13 cellular contexts compared by ENCODE assay signal in genomic region chr2:109437325-109438090, GRCh38.
DNase-seq lines count a peak whose midpoint lies in the region; TF ChIP-seq lines count a peak whose summit lies in the region.
"Had no signal": no experiment of that assay in that cellular context is flagged by ENCODE, and none has a peak within 500 bp of the region (broad histone marks: within the 10 kb centered on the region; RNA-seq: fewer than 3 reads in every experiment).

No MANE protein-coding gene starts in this region.

- 90 to 91% methylated on average over 15 of the region's 15 CpGs for WGBS in thyroid gland, 2 donors

- DNase-seq in DMS 273 treated with DMSO at 0.1 percent for 48 hours (lab: John Stamatoyannopoulos, UW) (peak; percentile 35), NCI-H345 treated with DMSO at 0.1 percent for 48 hours (lab: John Stamatoyannopoulos, UW; ENCODE audit: unreplicated experiment) (peak; percentile 55), coronary artery (ENCODE audit: low spot score) (no peak), A172 (ENCODE audit: low spot score) (no peak), NCI-H446 treated with DMSO at 0.1 percent for 48 hours (lab: John Stamatoyannopoulos, UW) (no peak), glutamatergic neuron (no peak), thyroid gland (no peak)
- DNase-seq: activated naive CD4-positive, alpha-beta T cell treated with anti-CD3 and anti-CD28 coated beads, Interleukin-2, amount 10 ng/mL, durations not matched to agents 7 days and 5 days; cerebellar nuclear complex; NCI-H1694; T-helper 9 cell had no signal

- H3K4me3 ChIP-seq in coronary artery (no peak overlapping the region), rectal smooth muscle tissue (ENCODE audit: low read length) (no peak overlapping the region), thyroid gland (replicated peaks in 1 of 3) (no peak overlapping the region)

- H3K9me3 ChIP-seq in thyroid gland = no peaks in the 10 kb centered on the region

- H3K27ac ChIP-seq in coronary artery = peak overlapping the region; percentile 91 to 99
- H3K27ac ChIP-seq in rectal smooth muscle tissue (ENCODE audit: low read depth, low read length) = peak overlapping the region; percentile 63
- peak overlapping the region in 1 of 3 donors; percentile 79 for H3K27ac ChIP-seq in thyroid gland

- TF ChIP-seq CTCF in coronary artery (IDR thresholded peaks at IDR 0.05) (no peak), glutamatergic neuron (IDR thresholded peaks at IDR 0.05; ENCODE audit: partially characterized antibody, unreplicated experiment) (no peak), thyroid gland (IDR thresholded peaks at IDR 0.05) (no peak)

- H3K27me3 Mint-ChIP-seq in glutamatergic neuron (ENCODE audit: unreplicated experiment) = no peaks in the 10 kb centered on the region

- no peak overlapping the region for H3K9ac ChIP-seq in rectal smooth muscle tissue (ENCODE audit: low read length)

- H3K27ac Mint-ChIP-seq in glutamatergic neuron (ENCODE audit: unreplicated experiment) = no peak overlapping the region
- H3K27ac Mint-ChIP-seq: activated naive CD4-positive, alpha-beta T cell treated with anti-CD3 and anti-CD28 coated beads, Interleukin-2, amount 10 ng/mL, durations not matched to agents 7 days and 5 days; natural killer cell treated with Interleukin-12 subunit alpha and Interleukin-12 subunit beta and Interleukin-15 and Interleukin-18, amount 100 ng/mL, for 72 hours had no signal

- H3K4me1 ChIP-seq in rectal smooth muscle tissue (ENCODE audit: control insufficient read depth, insufficient read depth, low read length) = peaks cover 2% of the 10 kb centered on the region
- H3K4me1 ChIP-seq in thyroid gland = peaks cover 8 to 13% of the 10 kb centered on the region in 2 donors

- peaks cover 18% of the 10 kb centered on the region for H3K36me3 Mint-ChIP-seq in glutamatergic neuron (ENCODE audit: unreplicated experiment)
- H3K36me3 Mint-ChIP-seq: activated naive CD4-positive, alpha-beta T cell treated with anti-CD3 and anti-CD28 coated beads, Interleukin-2, amount 10 ng/mL, durations not matched to agents 7 days and 5 days had no signal

- no peaks in the 10 kb centered on the region for H3K36me3 ChIP-seq in rectal smooth muscle tissue (ENCODE audit: control insufficient read depth, insufficient read depth, low read length)
- H3K36me3 ChIP-seq in thyroid gland = no peaks in the 10 kb centered on the region

- no peak overlapping the region for H3K4me3 Mint-ChIP-seq in glutamatergic neuron (ENCODE audit: unreplicated experiment)
- H3K4me3 Mint-ChIP-seq: activated naive CD4-positive, alpha-beta T cell treated with anti-CD3 and anti-CD28 coated beads, Interleukin-2, amount 10 ng/mL, durations not matched to agents 7 days and 5 days; natural killer cell treated with Interleukin-12 subunit alpha and Interleukin-12 subunit beta and Interleukin-15 and Interleukin-18, amount 100 ng/mL, for 72 hours had no signal

- no peaks in the 10 kb centered on the region for H3K4me1 Mint-ChIP-seq in glutamatergic neuron (ENCODE audit: low read depth, unreplicated experiment)
- H3K4me1 Mint-ChIP-seq: activated naive CD4-positive, alpha-beta T cell treated with anti-CD3 and anti-CD28 coated beads, Interleukin-2, amount 10 ng/mL, durations not matched to agents 7 days and 5 days had no signal

- intact Hi-C loops in thyroid gland (cut with DNase I) = no loop called here

- peaks cover 6% of the 10 kb centered on the region for H3K9me3 Mint-ChIP-seq in glutamatergic neuron (ENCODE audit: unreplicated experiment)

- H3K27me3 ChIP-seq in rectal smooth muscle tissue (ENCODE audit: control insufficient read depth, insufficient read depth, low read length) (no peaks in the 10 kb centered on the region), thyroid gland (no peaks in the 10 kb centered on the region)

- TF ChIP-seq POLR2A in thyroid gland (IDR thresholded peaks at IDR 0.05) = no peak

Comparison
In these comparisons a context has a peak if more than half of its experiments do, and no peak if none do; other contexts are left out.
1. DNase-seq: peak in DMS 273 treated with DMSO at 0.1 percent for 48 hours (single experiment) and NCI-H345 treated with DMSO at 0.1 percent for 48 hours (single experiment); none in coronary artery (single experiment), A172 (single experiment), NCI-H446 treated with DMSO at 0.1 percent for 48 hours (single experiment), glutamatergic neuron (single experiment) and thyroid gland (0 of 2).